ENCODE assay signal across 10 cellular contexts in the genomic region with DNA sequence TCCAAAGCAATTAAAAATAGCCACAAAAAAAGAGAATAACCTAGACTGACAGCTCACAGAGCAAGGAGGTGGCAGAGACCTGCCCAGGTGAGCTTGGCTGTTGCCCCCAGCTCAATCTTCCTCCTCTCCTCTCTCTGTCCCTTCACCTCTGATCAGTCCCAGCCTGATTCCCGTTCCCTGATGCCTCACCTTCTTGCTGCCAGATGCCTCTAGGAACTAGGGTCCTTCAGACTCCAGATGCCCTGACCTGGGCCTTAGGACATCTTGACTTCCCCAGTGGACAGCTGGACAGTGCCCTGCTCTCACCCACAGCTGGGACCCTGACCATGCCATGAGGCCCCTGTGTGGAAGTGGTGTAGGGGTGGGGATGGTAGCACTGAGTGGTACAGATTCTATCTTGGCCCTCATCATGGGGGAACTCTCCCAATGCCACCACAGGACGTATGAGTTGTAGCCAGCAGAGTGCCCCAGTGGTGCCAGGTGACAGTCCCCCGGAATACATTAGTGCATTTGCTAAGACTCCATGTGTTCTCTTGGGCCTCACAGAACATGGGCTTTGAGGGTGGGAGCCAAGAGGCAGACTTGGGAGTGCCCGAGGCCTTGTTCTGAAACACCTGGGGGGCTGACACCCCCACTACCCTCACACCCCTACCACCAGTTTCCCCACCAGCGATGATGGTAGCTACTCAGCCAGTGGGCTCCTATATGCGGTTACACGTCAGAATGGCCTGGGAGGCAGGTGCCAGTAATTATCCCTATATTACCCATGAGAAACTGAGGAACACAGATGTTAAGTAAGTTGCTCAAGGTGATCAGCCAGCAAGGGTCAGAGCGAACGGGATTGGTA. TPM values are rescaled to one million over a fixed set of nuclear protein-coding genes. Genes with fewer than 3 reads are reported as not detected.
DNase-seq lines count a peak whose midpoint lies in the region; ATAC-seq and TF ChIP-seq lines count a peak whose summit lies in the region.
"Had no signal": no experiment of that assay in that cellular context is flagged by ENCODE, and none has a peak within 500 bp of the region (broad histone marks: within the 10 kb centered on the region; RNA-seq: fewer than 3 reads in every experiment).

No MANE protein-coding gene starts in this region.

- H4K20me1 ChIP-seq in mammary epithelial cell (ENCODE audit: insufficient read depth, low read length), result no peaks in the 10 kb centered on the region

- CTCF ChIA-PET in Calu3 (lab: Charles Lee), result interaction anchor here (1.2 to 1.8 kb wide), 5 partner anchors 10 to 44 kb away, joined by 5 to 30 read pairs (median 9); no protein-coding TSS in a partner anchor
- CTCF ChIA-PET in mammary epithelial cell (lab: Charles Lee; ENCODE audit: low non-redundant PET), result no interaction called here
- CTCF ChIA-PET in RWPE1 (lab: Yijun Ruan, JAX), result no interaction called here

- H3K9me3 ChIP-seq in mammary epithelial cell (replicated peaks; ENCODE audit: insufficient read depth, low read length) (no peaks in the 10 kb centered on the region), liver (ENCODE audit: control insufficient read depth in 4 of 4, low read length in 3 of 4) (no peaks in the 10 kb centered on the region)

- H3K9ac ChIP-seq in mammary epithelial cell (ENCODE audit: insufficient read depth, low read length), result peak overlapping the region; percentile 80
- H3K9ac ChIP-seq in liver (ENCODE audit: low read depth in 1 of 2, low read length in 2 of 2), result peak overlapping the region; percentile 92 to 95

- peak overlapping the region; percentile 94 for H3K4me2 ChIP-seq in mammary epithelial cell (ENCODE audit: insufficient read depth, low read depth, low read length)

- H3K4me3 Mint-ChIP-seq in Calu3 (ENCODE audit: low read depth, unreplicated experiment), result peak overlapping the region; percentile 66
- H3K4me3 Mint-ChIP-seq: activated CD4-positive, alpha-beta memory T cell treated with anti-CD3 and anti-CD28 coated beads for 36 hours had no signal

- DNase-seq in Calu3 (no peak), mammary epithelial cell (peak; percentile 18), globus pallidus (ENCODE audit: low spot score) (no peak), RWPE1 (ENCODE audit: low spot score) (no peak)
- no peak for DNase-seq in activated CD8-positive, alpha-beta memory T cell treated with anti-CD3 and anti-CD28 coated beads, Interleukin-2, amount 50 U/mL, for 48 hours
- DNase-seq: activated CD4-positive, alpha-beta memory T cell treated with anti-CD3 and anti-CD28 coated beads for 36 hours; SHP77 treated with DMSO at 0.1 percent for 48 hours had no signal

- peaks cover 5% of the 10 kb centered on the region for H3K36me3 ChIP-seq in mammary epithelial cell (ENCODE audit: insufficient read depth, low read length)
- peaks cover 0 to 5% (median under 1%) of the 10 kb centered on the region in 4 donors for H3K36me3 ChIP-seq in liver (ENCODE audit: control insufficient read depth in 4 of 4, insufficient read depth in 3 of 4, low read depth in 1 of 4, low read length in 3 of 4)

- intact Hi-C loops in Calu3 (cut with micrococcal nuclease; ENCODE audit: unreplicated experiment), result no loop called here
- intact Hi-C loops in mammary epithelial cell (cut with micrococcal nuclease), result no loop called here

- ATAC-seq in GM21526 (IDR thresholded peaks at IDR 0.05; ENCODE audit: low FRiP score, unreplicated experiment), result no peak

- H3K27me3 ChIP-seq in mammary epithelial cell (ENCODE audit: insufficient read depth, low read length) (no peaks in the 10 kb centered on the region), liver (ENCODE audit: control insufficient read depth in 4 of 4, insufficient read depth in 4 of 4, low read length in 3 of 4) (no peaks in the 10 kb centered on the region)

- peaks cover 31% of the 10 kb centered on the region for H3K36me3 Mint-ChIP-seq in Calu3 (ENCODE audit: insufficient read depth, unreplicated experiment)
- H3K36me3 Mint-ChIP-seq: activated CD4-positive, alpha-beta memory T cell treated with anti-CD3 and anti-CD28 coated beads for 36 hours had no signal

- H2AFZ ChIP-seq in mammary epithelial cell (ENCODE audit: low read depth, low read length), result no peak overlapping the region

- H3K79me2 ChIP-seq in mammary epithelial cell (ENCODE audit: insufficient read depth, low read length), result peaks cover 30% of the 10 kb centered on the region

- POLR2A ChIA-PET in RWPE1 (lab: Yijun Ruan, JAX; ENCODE audit: low non-redundant PET), result no interaction called here

- BruUV-seq in Calu3 (replicated peaks; lab: Mats Ljungman, UMichigan) (no TSS peak), mammary epithelial cell (replicated peaks; lab: Mats Ljungman, UMichigan) (no TSS peak)

- in situ Hi-C loops in mammary epithelial cell (cut with MboI; ENCODE audit: low sequenced_read_pairs in 2 of 2), result no loop called here

- TF ChIP-seq CTCF in Calu3 (IDR thresholded peaks at IDR 0.05; ENCODE audit: unreplicated experiment), result no peak
- TF ChIP-seq CTCF in mammary epithelial cell (conservative IDR thresholded peaks at IDR 0.05 in 1 of 2, IDR thresholded peaks at IDR 0.05 in 1 of 2; ENCODE audit: extremely low read depth in 1 of 2, insufficient read depth in 1 of 2, low read depth in 1 of 2, low read length in 2 of 2), result no peak
- TF ChIP-seq CTCF in liver (IDR thresholded peaks at IDR 0.05; ENCODE audit: low read depth, low read length, missing input control), result no peak
- TF ChIP-seq CTCF in RWPE1 (conservative IDR thresholded peaks at IDR 0.05; ENCODE audit: low read depth), result no peak

- peaks cover 58% of the 10 kb centered on the region for H3K4me1 ChIP-seq in mammary epithelial cell (ENCODE audit: insufficient read depth, low read length)
- H3K4me1 ChIP-seq in liver (ENCODE audit: control insufficient read depth in 4 of 4, insufficient read depth in 4 of 4, low read length in 3 of 4), result peaks cover 17 to 50% (median 41%) of the 10 kb centered on the region in 4 donors

- dilution Hi-C loops in mammary epithelial cell (cut with HindIII; ENCODE audit: low sequenced_read_pairs), result no loop called here

- TF ChIP-seq RAD21 in liver (IDR thresholded peaks at IDR 0.05), result no peak

- 81% methylated on average over 8 of the region's 9 CpGs for WGBS in mammary epithelial cell (ENCODE audit: low coverage, missing lambda C conversion rate)
- 53% methylated on average over 9 of the region's 9 CpGs for WGBS in liver

- peak overlapping the region; percentile 3 for H3K27ac ChIP-seq in mammary epithelial cell (ENCODE audit: insufficient read depth, low read depth, low read length)
- H3K27ac ChIP-seq in liver (ENCODE audit: low read depth in 1 of 2, low read length in 2 of 2), result peak overlapping the region; percentile 91 to 94
- peak overlapping the region in 10 of 21 experiments; percentile 8 to 89 (median 73) for H3K27ac ChIP-seq in skin epidermis
- H3K27ac ChIP-seq in RWPE1, result no peak overlapping the region

- H3K27ac Mint-ChIP-seq in Calu3 (ENCODE audit: unreplicated experiment), result peak overlapping the region; percentile 66
- H3K27ac Mint-ChIP-seq: activated CD4-positive, alpha-beta memory T cell treated with anti-CD3 and anti-CD28 coated beads for 36 hours had no signal

- H3K4me3 ChIP-seq in mammary epithelial cell (replicated peaks in 1 of 3; ENCODE audit: insufficient read depth in 1 of 3, low read depth in 2 of 3, low read length in 3 of 3) (peak overlapping the region; percentile 58 to 68 (median 63)), liver (ENCODE audit: low read depth in 1 of 3, low read length in 3 of 3) (peak overlapping the region; percentile 68 to 90 (median 88)), skin epidermis (peak overlapping the region in 6 of 7 experiments; percentile 19 to 40 (median 30))

- peaks cover 43% of the 10 kb centered on the region for H3K4me1 Mint-ChIP-seq in Calu3 (ENCODE audit: low read depth, unreplicated experiment)

- no peaks in the 10 kb centered on the region for H3K9me3 Mint-ChIP-seq in Calu3 (ENCODE audit: low read depth, unreplicated experiment)
- H3K9me3 Mint-ChIP-seq: activated CD4-positive, alpha-beta memory T cell treated with anti-CD3 and anti-CD28 coated beads for 36 hours had no signal

- no peaks in the 10 kb centered on the region for H3K27me3 Mint-ChIP-seq in Calu3 (ENCODE audit: unreplicated experiment)
- H3K27me3 Mint-ChIP-seq: activated CD4-positive, alpha-beta memory T cell treated with anti-CD3 and anti-CD28 coated beads for 36 hours had no signal

TF ChIP-seq in liver, 16 proteins besides CTCF, POLR2A, EP300 and RAD21 (continues in another document):
- no peak for TF ChIP-seq FOXA1 (IDR thresholded peaks at IDR 0.05)

RNA-seq across cellular contexts. Expression of gene DEPP1, which starts 2.0 kb away (rescaled TPM):
- 11.1 and 16.5 TPM in 2 replicates for total RNA-seq in Calu3 (2022)
- total RNA-seq in mammary epithelial cell, result 10 to 100 TPM; 25.0 to 45.6 TPM
- 139 TPM for polyA plus RNA-seq in mammary epithelial cell
- polyA minus RNA-seq in mammary epithelial cell, result 230 TPM
- total RNA-seq in liver, result 10 to 100 TPM; 10.7 to 33.4 TPM
- polyA plus RNA-seq in liver, result 10 to 100 TPM; 33.5 to 79.3 TPM

RNA-seq across cellular contexts. Expression of gene RASSF4, which starts 17.0 kb away (rescaled TPM):
- total RNA-seq in Calu3 (2022), result 2.2 and 2.4 TPM in 2 replicates
- total RNA-seq in mammary epithelial cell, result 1 to 10 TPM; 1.4 to 4.0 TPM
- polyA plus RNA-seq in mammary epithelial cell, result 3.4 TPM
- polyA minus RNA-seq in mammary epithelial cell, result 8.9 TPM
- total RNA-seq in liver, result 10 to 100 TPM in 1 of 2 donors, 1 to 10 TPM in 1; 8.2 to 26.9 TPM
- polyA plus RNA-seq in liver, result 10 to 100 TPM; 12.4 to 12.5 TPM

RNA-seq across cellular contexts. Expression of gene ZNF22, which starts 24.1 kb away (rescaled TPM):
- total RNA-seq in Calu3 (2022) (10.8 and 11.9 TPM in 2 replicates), mammary epithelial cell (1 to 10 TPM; 7.2 to 7.7 TPM), liver (10 to 100 TPM; 19.3 to 22.6 TPM)
- polyA plus RNA-seq in mammary epithelial cell (2.7 TPM), liver (10 to 100 TPM; 10.3 to 21.3 TPM)
- 1.9 TPM for polyA minus RNA-seq in mammary epithelial cell

Comparison
In these comparisons a context has a peak if more than half of its experiments do, and no peak if none do; other contexts are left out.
1. H3K4me3 ChIP-seq: peak in every context shown above with its lines; median percentile 88 in liver; 63 in mammary epithelial cell; 30 in skin epidermis.